ENCODE assay signal across 19 cellular contexts in genomic region chr15:56763082-56763481, GRCh38. TPM values are rescaled to one million over a fixed set of nuclear protein-coding genes. Genes with fewer than 3 reads are reported as not detected.
DNase-seq lines count a peak whose midpoint lies in the region; ATAC-seq and TF ChIP-seq lines count a peak whose summit lies in the region.
"Had no signal": no experiment of that assay in that cellular context is flagged by ENCODE, and none has a peak within 500 bp of the region (broad histone marks: within the 10 kb centered on the region; RNA-seq: fewer than 3 reads in every experiment).

No MANE protein-coding gene starts in this region.

- H3K4me1 Mint-ChIP-seq in T-helper 2 cell treated with Interferon-gamma antibody and Interleukin-4, amounts not matched to agents 5 μg/mL and 100 μg/mL, for 36 hours (ENCODE audit: low read depth), result peaks cover 25% of the 10 kb centered on the region

- H3F3A ChIP-seq in neural cell (ENCODE audit: insufficient read depth, low read length, poor library complexity, severe bottlenecking), result no peaks in the 10 kb centered on the region
- peaks cover 19% of the 10 kb centered on the region for H3F3A ChIP-seq in SK-N-SH (replicated peaks; ENCODE audit: insufficient read depth)

- CTCF ChIA-PET in SK-N-SH (lab: Yijun Ruan, JAX), result interaction anchor here (0.7 to 1.3 kb wide), 3 partner anchors 38 to 543 kb away, joined by 3 read pairs; no protein-coding TSS in a partner anchor

- WGBS in suprapubic skin, result 84% methylated on average over 1 of the region's 1 CpG
- WGBS in SK-N-SH (ENCODE audit: low lambda C conversion rate), result 78% methylated on average over 1 of the region's 1 CpG

- H3K4me3 ChIP-seq in Peyer's patch, result no peak overlapping the region
- no peak overlapping the region for H3K4me3 ChIP-seq in neural cell (ENCODE audit: low read length)
- H3K4me3 ChIP-seq in suprapubic skin, result no peak overlapping the region
- no peak overlapping the region for H3K4me3 ChIP-seq in SK-N-SH (ENCODE audit: low read depth in 2 of 2, low read length in 1 of 2)
- H3K4me3 ChIP-seq: PC-9, SK-N-MC had no signal

- no peaks in the 10 kb centered on the region for H3K9me3 Mint-ChIP-seq in T-helper 2 cell treated with Interferon-gamma antibody and Interleukin-4, amounts not matched to agents 5 μg/mL and 100 μg/mL, for 36 hours

- H3K36me3 Mint-ChIP-seq in T-helper 2 cell treated with Interferon-gamma antibody and Interleukin-4, amounts not matched to agents 5 μg/mL and 100 μg/mL, for 36 hours (ENCODE audit: low read depth), result no peaks in the 10 kb centered on the region

- TF ChIP-seq RAD21 in neural cell (conservative IDR thresholded peaks at IDR 0.05) (no peak), SK-N-SH (IDR thresholded peaks at IDR 0.05; ENCODE audit: low read length) (no peak)

- no peaks in the 10 kb centered on the region for H4K20me1 ChIP-seq in neural cell (ENCODE audit: insufficient read depth)
- no peaks in the 10 kb centered on the region for H4K20me1 ChIP-seq in SK-N-SH (ENCODE audit: insufficient read depth)

- TF ChIP-seq CTCF in Peyer's patch (IDR thresholded peaks at IDR 0.05) (no peak), neural cell (IDR thresholded peaks at IDR 0.05; ENCODE audit: poor library complexity, severe bottlenecking) (no peak), suprapubic skin (IDR thresholded peaks at IDR 0.05) (no peak), SK-N-SH (IDR thresholded peaks at IDR 0.05) (no peak)

- peaks cover 4% of the 10 kb centered on the region for H3K27me3 Mint-ChIP-seq in T-helper 2 cell treated with Interferon-gamma antibody and Interleukin-4, amounts not matched to agents 5 μg/mL and 100 μg/mL, for 36 hours (ENCODE audit: low read depth)

- H3K4me2 ChIP-seq in neural cell (ENCODE audit: low read length), result no peak overlapping the region
- H3K4me2 ChIP-seq in SK-N-SH, result no peak overlapping the region
- H3K4me2 ChIP-seq: PC-9 had no signal

- TF ChIP-seq EP300 in neural cell (conservative IDR thresholded peaks at IDR 0.05; ENCODE audit: poor library complexity, severe bottlenecking), result no peak
- no peak for TF ChIP-seq EP300 in suprapubic skin (IDR thresholded peaks at IDR 0.05)
- no peak for TF ChIP-seq EP300 in SK-N-SH (IDR thresholded peaks at IDR 0.05; ENCODE audit: borderline replicate concordance in 1 of 2, low read depth in 1 of 2, low read length in 1 of 2)

- no peak overlapping the region for H3K4me3 Mint-ChIP-seq in T-helper 2 cell treated with Interferon-gamma antibody and Interleukin-4, amounts not matched to agents 5 μg/mL and 100 μg/mL, for 36 hours

- H3K27me3 ChIP-seq in Peyer's patch, result no peaks in the 10 kb centered on the region
- no peaks in the 10 kb centered on the region for H3K27me3 ChIP-seq in neural cell (ENCODE audit: insufficient read depth, low read depth, low read length)
- no peaks in the 10 kb centered on the region for H3K27me3 ChIP-seq in suprapubic skin
- H3K27me3 ChIP-seq in SK-N-SH (ENCODE audit: insufficient read depth), result no peaks in the 10 kb centered on the region
- H3K27me3 ChIP-seq: BE2C had no signal

- H3K36me3 ChIP-seq in Peyer's patch (no peaks in the 10 kb centered on the region), neural cell (ENCODE audit: insufficient read depth, low read length) (no peaks in the 10 kb centered on the region), suprapubic skin (no peaks in the 10 kb centered on the region), SK-N-SH (replicated peaks in 1 of 2; ENCODE audit: control insufficient read depth in 1 of 2, insufficient read depth in 2 of 2, low read length in 1 of 2) (no peaks in the 10 kb centered on the region)
- H3K36me3 ChIP-seq: BE2C had no signal

- POLR2A ChIA-PET in SK-N-SH (lab: Yijun Ruan, JAX), result no interaction called here

- H3K9me2 ChIP-seq in neural cell (ENCODE audit: insufficient read depth, low read length) (no peaks in the 10 kb centered on the region), SK-N-SH (no peaks in the 10 kb centered on the region)

- H3K4me1 ChIP-seq in Peyer's patch (no peaks in the 10 kb centered on the region), suprapubic skin (peaks cover 46% of the 10 kb centered on the region), SK-N-SH (ENCODE audit: control insufficient read depth in 1 of 2, insufficient read depth in 2 of 2, low read depth in 1 of 2, low read length in 1 of 2) (peaks cover 4 to 35% of the 10 kb centered on the region in 2 experiments)
- H3K4me1 ChIP-seq: BE2C had no signal

- no peak overlapping the region for H3K27ac Mint-ChIP-seq in T-helper 2 cell treated with Interferon-gamma antibody and Interleukin-4, amounts not matched to agents 5 μg/mL and 100 μg/mL, for 36 hours

- ATAC-seq in esophagus mucosa (peak; percentile 25), HG03571 (IDR thresholded peaks at IDR 0.05; ENCODE audit: unreplicated experiment) (no peak)

- H3K79me2 ChIP-seq in neural cell (replicated peaks; ENCODE audit: insufficient read depth, low read length) (no peaks in the 10 kb centered on the region), SK-N-SH (ENCODE audit: insufficient read depth) (no peaks in the 10 kb centered on the region)

- H3K27ac ChIP-seq in Peyer's patch (peak overlapping the region in 3 of 4 donors; percentile 3 to 19 (median 13)), neural cell (ENCODE audit: low read length) (peak overlapping the region; percentile 45), suprapubic skin (peak overlapping the region; percentile 1), SK-N-SH (ENCODE audit: low read depth in 2 of 2, low read length in 1 of 2) (no peak overlapping the region)
- H3K27ac ChIP-seq: PC-9, RWPE1, SK-N-MC had no signal

- H2AFZ ChIP-seq in neural cell (ENCODE audit: low read depth, low read length) (no peak overlapping the region), SK-N-SH (ENCODE audit: low read depth) (no peak overlapping the region)
- H2AFZ ChIP-seq: PC-9 had no signal

- DNase-seq in Peyer's patch (no peak), suprapubic skin (ENCODE audit: low spot score in 2 of 2) (no peak), SK-N-SH (no peak), NCI-H128 (lab: John Stamatoyannopoulos, UW; ENCODE audit: unreplicated experiment) (no peak)
- DNase-seq in T-helper 2 cell treated with Interferon-gamma antibody and Interleukin-4, amounts not matched to agents 5 μg/mL and 100 μg/mL, for 36 hours (ENCODE audit: low spot score), result no peak
- DNase-seq: BE2C, IMR-90, NCI-H1105, NCI-H2029 treated with DMSO at 0.1 percent for 48 hours, NCI-H226, NCI-H510A treated with DMSO at 0.1 percent for 48 hours, NCI-H748 treated with DMSO at 0.1 percent for 48 hours, PC-9, SHP77 treated with DMSO at 0.1 percent for 48 hours had no signal

- H3K9ac ChIP-seq in neural cell (ENCODE audit: low read length) (no peak overlapping the region), SK-N-SH (no peak overlapping the region)

- TF ChIP-seq POLR2A in Peyer's patch (IDR thresholded peaks at IDR 0.05) (no peak), suprapubic skin (IDR thresholded peaks at IDR 0.05) (no peak)

- no peaks in the 10 kb centered on the region for H3K9me3 ChIP-seq in Peyer's patch
- no peaks in the 10 kb centered on the region for H3K9me3 ChIP-seq in neural cell (ENCODE audit: low read length)
- H3K9me3 ChIP-seq in suprapubic skin, result no peaks in the 10 kb centered on the region
- no peaks in the 10 kb centered on the region for H3K9me3 ChIP-seq in SK-N-SH
- H3K9me3 ChIP-seq: BE2C had no signal

TF ChIP-seq in neural cell, 6 proteins besides CTCF, POLR2A, EP300 and RAD21 (continues in another document):
- TF ChIP-seq POLR2AphosphoS5 (IDR thresholded peaks at IDR 0.05), result no peak
- TF ChIP-seq TAF1 (IDR thresholded peaks at IDR 0.05; ENCODE audit: low read depth), result no peak

TF ChIP-seq in SK-N-SH, 30 proteins besides CTCF, POLR2A, EP300 and RAD21:
- TF ChIP-seq USF2 (IDR thresholded peaks at IDR 0.05; ENCODE audit: borderline replicate concordance, low read depth, low read length) (no peak), TCF12 (IDR thresholded peaks at IDR 0.05) (no peak), MXI1 (IDR thresholded peaks at IDR 0.05; ENCODE audit: low read depth, low read length) (no peak), POLR2AphosphoS5 (IDR thresholded peaks at IDR 0.05; ENCODE audit: low read depth, low read length) (no peak)

RNA-seq across cellular contexts. Expression of gene ZNF280D, which starts 29.8 kb away (rescaled TPM):
- total RNA-seq in Peyer's patch (10 to 100 TPM; 34.2 to 82.5 (median 45.1) TPM), esophagus mucosa (14.6 TPM), suprapubic skin (10 to 100 TPM; 27.4 to 59.3 (median 37.3) TPM)
- polyA plus RNA-seq in neural cell (29.8 and 35.4 TPM in 2 replicates), SK-N-SH (2012; rRNA removed) (5.4 and 7.3 TPM in 2 replicates)
- 65.3 and 69.9 TPM in 2 replicates for polyA minus RNA-seq in neural cell
- 6.6 and 8.4 TPM in 2 replicates for polyA plus RNA-seq in SK-N-SH (2012; cell fraction: cytosol; rRNA removed)
- polyA plus RNA-seq in SK-N-SH (2012; cell fraction: nucleus; rRNA removed), result 7.4 and 21.4 TPM in 2 replicates

Comparison
In these comparisons a context has a peak if more than half of its experiments do, and no peak if none do; other contexts are left out.
1. H3K27ac ChIP-seq: peak in Peyer's patch (3 of 4), neural cell (single experiment) and suprapubic skin (single experiment); none in SK-N-SH (0 of 2).